1 cellular context compared by ENCODE assay signal in genomic region chr9:136244116-136244775, GRCh38.
TF ChIP-seq lines count a peak whose summit lies in the region.

No MANE protein-coding gene starts in this region.

TF ChIP-seq in IMR-90, 13 proteins besides CTCF, POLR2A, EP300 and RAD21 (continued from another document):
- TF ChIP-seq CEBPB (IDR thresholded peaks at IDR 0.05; ENCODE audit: low read depth, low read length) (no peak), NFE2L2 (IDR thresholded peaks at IDR 0.05; ENCODE audit: low read depth, low read length) (no peak), SMC3 (IDR thresholded peaks at IDR 0.05; ENCODE audit: low read depth, low read length) (no peak), MAFK (IDR thresholded peaks at IDR 0.05; ENCODE audit: low read depth, low read length) (no peak)
